In the genomic region with DNA sequence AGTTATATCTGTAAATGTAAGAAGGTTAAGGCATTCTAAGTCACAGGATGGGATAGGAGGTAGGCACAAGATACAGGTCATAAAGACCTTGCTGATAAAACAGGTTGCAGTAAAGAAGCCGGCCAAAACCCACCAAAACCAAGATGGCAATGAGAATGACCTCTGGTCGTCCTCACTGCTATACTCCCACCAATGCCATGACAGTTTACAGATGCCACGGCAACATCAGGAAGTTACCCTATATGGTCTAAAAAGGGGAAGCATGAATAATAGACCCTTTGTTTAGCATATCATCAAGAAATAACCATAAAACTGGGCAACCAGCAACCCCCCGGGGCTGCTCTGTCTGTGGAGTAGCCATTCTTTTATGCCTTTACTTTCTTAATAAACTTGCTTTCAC, we compare ENCODE assay signal across 8 cellular contexts.
DNase-seq lines count a peak whose midpoint lies in the region; ATAC-seq and TF ChIP-seq lines count a peak whose summit lies in the region.
"Not testable (repeated sequence)": the region's sequence is repeated elsewhere in the genome, so short reads cannot be mapped to it uniquely, and the experiment has no call there.

No MANE protein-coding gene starts in this region.

- not testable (repeated sequence) for H4K91ac ChIP-seq in H9 (ENCODE audit: insufficient read length, low read depth, low read length)

- not testable (repeated sequence) for H4K5ac ChIP-seq in H9 (ENCODE audit: insufficient read length, low read depth, low read length)

- not testable (repeated sequence) for H3K27ac ChIP-seq in CD4-positive, alpha-beta T cell (ENCODE audit: low read depth, low read length); H9 (ENCODE audit: insufficient read length, low read depth, low read length)
- peak overlapping the region; percentile 38; the same call in 1 of the 2 replicates for H3K27ac ChIP-seq in SJCRH30

- not testable (repeated sequence) for H3K36me3 Mint-ChIP-seq in CD4-positive, alpha-beta T cell (ENCODE audit: low read depth); H9 (ENCODE audit: insufficient read depth in 1 of 3, low read depth in 3 of 3); activated T-cell treated with anti-CD3 and anti-CD28 coated beads, Interleukin-2, amount 50 U/mL, for 72 hours (ENCODE audit: insufficient read depth in 2 of 2); effector memory CD8-positive, alpha-beta T cell (ENCODE audit: insufficient read depth)
- peaks cover 0 to 14% of the 10 kb centered on the region in 2 donors for H3K36me3 Mint-ChIP-seq in stimulated activated naive B cell treated with anti-CD40 and anti-IgM and Interleukin-4, amounts not matched to agents 10 μg/mL and 1 μg/mL and 100 μg/mL, for 72 hours

- not testable (repeated sequence) for H3T11ph ChIP-seq in H9 (ENCODE audit: low read length)

- not testable (repeated sequence) for H3K4me1 ChIP-seq in H9 (ENCODE audit: insufficient read depth, low read length); SJCRH30

- not testable (repeated sequence) for H2AK5ac ChIP-seq in H9 (ENCODE audit: insufficient read length, low read length)

- H3K9ac ChIP-seq in H9 (ENCODE audit: extremely low read depth, insufficient read length, low read length) = not testable (repeated sequence)

- H3K27me3 Mint-ChIP-seq in CD4-positive, alpha-beta T cell; H9 (ENCODE audit: low read depth); activated T-cell treated with anti-CD3 and anti-CD28 coated beads, Interleukin-2, amount 50 U/mL, for 72 hours (ENCODE audit: low read depth); effector memory CD8-positive, alpha-beta T cell; stimulated activated naive B cell treated with anti-CD40 and anti-IgM and Interleukin-4, amounts not matched to agents 10 μg/mL and 1 μg/mL and 100 μg/mL, for 72 hours: not testable (repeated sequence)

- not testable (repeated sequence) for H2BK5ac ChIP-seq in H9 (ENCODE audit: insufficient read length, low read length)

- not testable (repeated sequence) for DNase-seq in CD4-positive, alpha-beta T cell
- DNase-seq in H9 = peak; percentile 35
- DNase-seq in NAMALWA (ENCODE audit: low spot score) = peak; percentile 61
- DNase-seq in SJCRH30 = peak; percentile 59 to 69
- DNase-seq in activated T-cell treated with anti-CD3 and anti-CD28 coated beads, Interleukin-2, amount 50 U/mL, for 72 hours = peak; percentile 5 to 18
- peak in 1 of 3 experiments; percentile 3 for DNase-seq in effector memory CD8-positive, alpha-beta T cell
- peak; percentile 28 for DNase-seq in left kidney (ENCODE audit: low read depth, low spot score)
- peak; percentile 35 for DNase-seq in stimulated activated naive B cell treated with anti-CD40 and anti-IgM and Interleukin-4, amounts not matched to agents 10 μg/mL and 1 μg/mL and 100 μg/mL, for 72 hours

- not testable (repeated sequence) for H4K8ac ChIP-seq in H9 (replicated peaks; ENCODE audit: insufficient read length, low read depth, low read length)

- H3K27ac Mint-ChIP-seq in CD4-positive, alpha-beta T cell = peak overlapping the region; percentile 39
- H3K27ac Mint-ChIP-seq in H9; activated T-cell treated with anti-CD3 and anti-CD28 coated beads, Interleukin-2, amount 50 U/mL, for 72 hours; stimulated activated naive B cell treated with anti-CD40 and anti-IgM and Interleukin-4, amounts not matched to agents 10 μg/mL and 1 μg/mL and 100 μg/mL, for 72 hours: not testable (repeated sequence)
- peak overlapping the region; percentile 62 to 64 for H3K27ac Mint-ChIP-seq in effector memory CD8-positive, alpha-beta T cell

- not testable (repeated sequence) for H2BK120ac ChIP-seq in H9 (ENCODE audit: low read depth, low read length, poor library complexity, severe bottlenecking)

- H3K23ac ChIP-seq in H9 (ENCODE audit: insufficient read length, low read depth, low read length) = not testable (repeated sequence)

- not testable (repeated sequence) for H3K23me2 ChIP-seq in H9 (ENCODE audit: insufficient read length, low read depth, low read length, poor library complexity, severe bottlenecking)

- CTCF ChIA-PET in CD4-positive, alpha-beta T cell (lab: Charles Lee) = interaction anchor here (0.9 to 1.0 kb wide), 2 partner anchors 14 to 68 kb away, joined by 3 to 5 read pairs; partner anchors contain the start of gene SUDS3

- H3K27me3 ChIP-seq in CD4-positive, alpha-beta T cell (ENCODE audit: control insufficient read depth, insufficient read depth, low read length); H9 (ENCODE audit: insufficient read depth, low read length); SJCRH30: not testable (repeated sequence)

- H4K20me1 ChIP-seq in H9 (ENCODE audit: control insufficient read depth, insufficient read depth, insufficient read length) = not testable (repeated sequence)

- H2AFZ ChIP-seq in H9 (ENCODE audit: low read length) = not testable (repeated sequence)

- H3K56ac ChIP-seq in H9 (ENCODE audit: insufficient read length, low read depth, low read length) = not testable (repeated sequence)

- not testable (repeated sequence) for H3K36me3 ChIP-seq in SJCRH30

- H2BK15ac ChIP-seq in H9 (ENCODE audit: low read depth, low read length) = not testable (repeated sequence)

- not testable (repeated sequence) for H3K9me3 Mint-ChIP-seq in CD4-positive, alpha-beta T cell; H9; activated T-cell treated with anti-CD3 and anti-CD28 coated beads, Interleukin-2, amount 50 U/mL, for 72 hours; effector memory CD8-positive, alpha-beta T cell; stimulated activated naive B cell treated with anti-CD40 and anti-IgM and Interleukin-4, amounts not matched to agents 10 μg/mL and 1 μg/mL and 100 μg/mL, for 72 hours

- H3K9me3 ChIP-seq in CD4-positive, alpha-beta T cell (ENCODE audit: control insufficient read depth, low read length); H9 (ENCODE audit: control insufficient read depth, low read depth, low read length); SJCRH30 (replicated peaks): not testable (repeated sequence)

- H3K4ac ChIP-seq in H9 (ENCODE audit: low read depth, low read length) = not testable (repeated sequence)

- no CpG with 5 or more reads among the region's 4 CpGs for WGBS in H9 (ENCODE audit: extremely low coverage, insufficient read length, low lambda C conversion rate)

- not testable (repeated sequence) for H2BK20ac ChIP-seq in H9 (ENCODE audit: low read depth, low read length, poor library complexity, severe bottlenecking)

- not testable (repeated sequence) for H3K79me2 ChIP-seq in H9 (ENCODE audit: insufficient read depth, low read length)

- not testable (repeated sequence) for TF ChIP-seq CTCF in CD4-positive, alpha-beta T cell (IDR thresholded peaks at IDR 0.05); H9 (conservative IDR thresholded peaks at IDR 0.05)

- not testable (repeated sequence) for ATAC-seq in CD4-positive, alpha-beta T cell (ENCODE audit: poor library complexity); activated T-cell treated with anti-CD3 and anti-CD28 coated beads, Interleukin-2, amount 50 U/mL, for 72 hours (replicated peaks in 1 of 2); effector memory CD8-positive, alpha-beta T cell (replicated peaks)
- peak in 1 of 2 donors; percentile 16 for ATAC-seq in stimulated activated naive B cell treated with anti-CD40 and anti-IgM and Interleukin-4, amounts not matched to agents 10 μg/mL and 1 μg/mL and 100 μg/mL, for 72 hours (replicated peaks)

- not testable (repeated sequence) for H3K18ac ChIP-seq in H9 (ENCODE audit: insufficient read length, low read depth, low read length)

- peak overlapping the region; percentile 20 for H3K4me3 ChIP-seq in SJCRH30

- not testable (repeated sequence) for H3K4me2 ChIP-seq in H9 (ENCODE audit: insufficient read depth, insufficient read length, low read length)

- H2BK12ac ChIP-seq in H9 (ENCODE audit: insufficient read length, low read depth, low read length) = not testable (repeated sequence)

- intact Hi-C loops in CD4-positive, alpha-beta T cell (cut with DNase I, micrococcal nuclease) = loop anchor here in 1 of 2 experiments (10.0 kb wide), 1 partner anchor 67 kb away; the partner anchor contains the start of genes SUDS3 and TAOK3

- not testable (repeated sequence) for H3K79me1 ChIP-seq in H9 (ENCODE audit: insufficient read depth, low read depth, low read length, poor library complexity, severe bottlenecking)

- peaks cover 45% of the 10 kb centered on the region for H3K4me1 Mint-ChIP-seq in CD4-positive, alpha-beta T cell (ENCODE audit: low read depth)
- H3K4me1 Mint-ChIP-seq in H9 = not testable (repeated sequence)
- H3K4me1 Mint-ChIP-seq in activated T-cell treated with anti-CD3 and anti-CD28 coated beads, Interleukin-2, amount 50 U/mL, for 72 hours (ENCODE audit: low read depth) = peaks cover 56% of the 10 kb centered on the region
- H3K4me1 Mint-ChIP-seq in effector memory CD8-positive, alpha-beta T cell (ENCODE audit: low read depth in 2 of 2) = peaks cover 32 to 43% of the 10 kb centered on the region in 2 donors
- H3K4me1 Mint-ChIP-seq in stimulated activated naive B cell treated with anti-CD40 and anti-IgM and Interleukin-4, amounts not matched to agents 10 μg/mL and 1 μg/mL and 100 μg/mL, for 72 hours = peaks cover 28 to 66% of the 10 kb centered on the region in 2 donors

- not testable (repeated sequence) for H3K14ac ChIP-seq in H9 (ENCODE audit: insufficient read depth, low read length)

- not testable (repeated sequence) for H3K4me3 Mint-ChIP-seq in CD4-positive, alpha-beta T cell; H9; stimulated activated naive B cell treated with anti-CD40 and anti-IgM and Interleukin-4, amounts not matched to agents 10 μg/mL and 1 μg/mL and 100 μg/mL, for 72 hours
- H3K4me3 Mint-ChIP-seq in activated T-cell treated with anti-CD3 and anti-CD28 coated beads, Interleukin-2, amount 50 U/mL, for 72 hours = peak overlapping the region; percentile 47 to 77
- peak overlapping the region in 1 of 2 donors; percentile 59 for H3K4me3 Mint-ChIP-seq in effector memory CD8-positive, alpha-beta T cell

- POLR2A ChIA-PET in CD4-positive, alpha-beta T cell (lab: Charles Lee) = not testable (repeated sequence)
